1 cellular context compared by ENCODE assay signal in genomic region chr3:47781326-47781684, GRCh38.
TF ChIP-seq lines count a peak whose summit lies in the region.

No MANE protein-coding gene starts in this region.

TF ChIP-seq in K562, 482 proteins besides CTCF, POLR2A, EP300 and RAD21 (continued from another document and continues in another):
- TF ChIP-seq ETS1 (conservative IDR thresholded peaks at IDR 0.05; ENCODE audit: control insufficient read depth, low read depth, low read length) (peak; percentile 88; the same call in 1 of the 2 replicates), ZFPM2 (CRISPR knock-in tag; IDR thresholded peaks at IDR 0.05) (no peak), TCF7 (IDR thresholded peaks at IDR 0.05; ENCODE audit: borderline replicate concordance) (peak; percentile 60; the same call in 1 of the 2 replicates), NR2C2 (CRISPR knock-in tag; IDR thresholded peaks at IDR 0.05) (0 out of 2 replicates have a peak, but pooled peaks have one; percentile 18), NR2C2 (tag; IDR thresholded peaks at IDR 0.05) (peak; percentile 5; the same call in 1 of the 2 replicates), CLOCK (CRISPR knock-in tag; IDR thresholded peaks at IDR 0.05; ENCODE audit: borderline replicate concordance) (no peak), ZNF707 (CRISPR knock-in tag; conservative IDR thresholded peaks at IDR 0.05) (peak; percentile 49; the same call in 1 of the 2 replicates), E2F6 (IDR thresholded peaks at IDR 0.05; ENCODE audit: borderline replicate concordance in 1 of 2, extremely low read depth in 1 of 2, insufficient read depth in 1 of 2, insufficient read length in 1 of 2, low read depth in 1 of 2, low read length in 1 of 2, poor library complexity in 1 of 2, severe bottlenecking in 1 of 2) (peak; percentile 18 to 71), TEAD1 (CRISPR knock-in tag; IDR thresholded peaks at IDR 0.05) (0 out of 4 replicates have a peak, but pooled peaks of 1 of the 2 experiments have one; percentile 7), UBTF (IDR thresholded peaks at IDR 0.05; ENCODE audit: borderline replicate concordance in 1 of 2, low read depth in 2 of 2, low read length in 2 of 2) (peak in 1 of 2 experiments; percentile 13; a peak in 2 of 4 replicates), TBP (optimal IDR thresholded peaks at IDR 0.05; ENCODE audit: low read depth, low read length) (peak; percentile 10), ZSCAN32 (CRISPR knock-in tag; IDR thresholded peaks at IDR 0.05) (0 out of 2 replicates have a peak, but pooled peaks have one; percentile 29), ZNF124 (CRISPR knock-in tag; IDR thresholded peaks at IDR 0.05) (no peak), KDM4B (IDR thresholded peaks at IDR 0.05; ENCODE audit: borderline replicate concordance in 2 of 2, low read depth in 1 of 2) (0 out of 4 replicates have a peak, but pooled peaks of 1 of the 2 experiments have one; percentile 5), HINFP (tag; conservative IDR thresholded peaks at IDR 0.05; ENCODE audit: low read depth) (no peak), CAMTA2 (CRISPR knock-in tag; conservative IDR thresholded peaks at IDR 0.05) (0 out of 2 replicates have a peak, but pooled peaks have one; percentile 12), SMC3 (conservative IDR thresholded peaks at IDR 0.05; ENCODE audit: insufficient read depth, low read depth, low read length) (0 out of 2 replicates have a peak, but pooled peaks have one; percentile 5), FOXK2 (conservative IDR thresholded peaks at IDR 0.05 in 1 of 2, IDR thresholded peaks at IDR 0.05 in 1 of 2; ENCODE audit: low read depth in 2 of 2) (peak; percentile 16 to 70; a peak in 3 of 4 replicates), ZNF592 (IDR thresholded peaks at IDR 0.05) (peak; percentile 53; the same call in 1 of the 2 replicates), FOXA3 (CRISPR knock-in tag; conservative IDR thresholded peaks at IDR 0.05 in 1 of 2, IDR thresholded peaks at IDR 0.05 in 1 of 2) (peak in 1 of 2 experiments; percentile 85; a peak in 1 of 4 replicates), RBBP5 (IDR thresholded peaks at IDR 0.05; ENCODE audit: borderline replicate concordance, insufficient read depth, low read length, poor library complexity, severe bottlenecking) (no peak), GTF3C2 (IDR thresholded peaks at IDR 0.05; ENCODE audit: borderline replicate concordance, extremely low read depth, insufficient read length) (no peak), CTBP1 (IDR thresholded peaks at IDR 0.05; ENCODE audit: borderline replicate concordance) (no peak), JUN (IDR thresholded peaks at IDR 0.05; ENCODE audit: borderline replicate concordance, low read depth, low read length) (peak; percentile 49; the same call in 1 of the 2 replicates), JUN (CRISPR knock-in tag; IDR thresholded peaks at IDR 0.05; ENCODE audit: borderline replicate concordance) (peak; percentile 54; the same call in 1 of the 2 replicates), ARHGAP35 (IDR thresholded peaks at IDR 0.05; ENCODE audit: partially characterized antibody) (no peak), CREB3L1 (IDR thresholded peaks at IDR 0.05; ENCODE audit: borderline replicate concordance, low read depth) (peak; percentile 86), ZNF184 (CRISPR knock-in tag; IDR thresholded peaks at IDR 0.05) (no peak), KDM2B (CRISPR knock-in tag; IDR thresholded peaks at IDR 0.05) (no peak), ZNF165 (CRISPR knock-in tag; IDR thresholded peaks at IDR 0.05; ENCODE audit: borderline replicate concordance) (0 out of 2 replicates have a peak, but pooled peaks have one; percentile 36), FOXP1 (CRISPR knock-in tag; IDR thresholded peaks at IDR 0.05) (peak; percentile 90; the same call in 1 of the 2 replicates), SIN3A (IDR thresholded peaks at IDR 0.05; ENCODE audit: borderline replicate concordance in 2 of 2, control insufficient read depth in 1 of 2, low read depth in 2 of 2, low read length in 2 of 2) (peak; percentile 97 to 99; a peak in 3 of 4 replicates), HDAC1 (IDR thresholded peaks at IDR 0.05) (peak in 1 of 2 experiments; percentile 93; a peak in 2 of 4 replicates), SAFB (IDR thresholded peaks at IDR 0.05; ENCODE audit: borderline replicate concordance, low read depth, low read length) (peak; percentile 69), EP400 (IDR thresholded peaks at IDR 0.05) (peak; percentile 72), SIN3B (IDR thresholded peaks at IDR 0.05; ENCODE audit: low read depth) (0 out of 2 replicates have a peak, but pooled peaks have one; percentile 69), CCNT2 (IDR thresholded peaks at IDR 0.05; ENCODE audit: borderline replicate concordance, extremely low read depth, insufficient read length, low read depth, low read length) (peak; percentile 5)
